Comparison of ENCODE assay signal across 8 cellular contexts in the genomic region with DNA sequence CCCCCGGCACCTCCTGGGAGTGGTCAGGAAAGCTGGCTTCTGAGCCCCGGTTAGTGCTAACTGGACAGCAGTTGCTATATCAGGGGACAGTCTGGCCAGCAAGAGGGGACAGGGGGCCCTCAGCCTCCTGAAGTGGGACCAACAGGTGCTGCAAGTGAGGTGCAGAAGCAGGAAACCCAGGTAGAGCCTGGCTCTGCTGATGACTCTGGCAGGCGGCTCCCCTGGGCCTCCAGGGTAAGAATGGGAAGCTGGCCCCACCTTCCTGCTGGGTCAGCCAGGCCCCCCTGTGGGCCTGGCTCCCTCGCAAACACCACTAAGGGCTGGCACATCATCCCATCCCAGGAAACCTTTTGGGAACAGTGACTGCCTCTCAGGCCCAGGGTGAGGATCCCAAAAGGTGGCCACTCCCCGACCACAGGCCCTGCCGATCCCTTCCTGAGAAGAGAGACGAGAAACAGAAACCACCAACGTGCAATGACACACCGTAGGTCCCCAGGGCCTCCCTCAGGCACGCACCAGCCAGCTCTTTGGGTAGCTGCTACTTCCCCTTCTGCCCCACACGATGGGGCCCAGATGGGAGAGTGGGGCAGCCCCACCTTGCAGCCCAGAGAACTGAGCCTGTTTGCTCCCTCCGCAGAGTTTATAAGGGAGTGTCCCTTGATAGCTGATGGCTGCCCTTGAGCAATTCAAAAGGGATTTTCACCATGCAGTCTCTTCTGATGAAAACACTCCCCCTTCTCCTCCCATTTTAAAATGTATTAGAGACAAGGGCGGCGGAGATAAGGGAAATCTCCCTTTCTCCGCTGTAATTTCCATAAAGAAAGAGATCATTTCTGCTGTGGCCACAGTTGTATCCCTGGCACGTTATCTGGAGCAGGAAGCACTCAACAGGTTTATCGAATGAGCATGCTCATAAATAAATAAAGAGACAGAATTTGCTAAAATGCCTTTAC.
DNase-seq lines count a peak whose midpoint lies in the region; ATAC-seq and TF ChIP-seq lines count a peak whose summit lies in the region.

No MANE protein-coding gene starts in this region.

- peak overlapping the region; percentile 5; the same call in 1 of the 2 replicates for H3K4me3 ChIP-seq in SJCRH30
- peak overlapping the region in 7 of 10 donors; percentile 2 to 33 (median 28) for H3K4me3 ChIP-seq in heart right ventricle

- 12 to 13% methylated on average over 17 of the region's 17 CpGs for WGBS in heart right ventricle, 2 donors

- TF ChIP-seq CTCF in heart right ventricle (IDR thresholded peaks at IDR 0.05) = no peak

- H3K27me3 ChIP-seq in SJCRH30 = no peaks in the 10 kb centered on the region
- H3K27me3 ChIP-seq in heart right ventricle = no peaks in the 10 kb centered on the region

- H3K4me1 ChIP-seq in SJCRH30 (peaks cover 23% of the 10 kb centered on the region), heart right ventricle (peaks cover 12 to 91% (median 57%) of the 10 kb centered on the region in 9 donors)

- ATAC-seq in HG03108 (IDR thresholded peaks at IDR 0.05; ENCODE audit: unreplicated experiment) = peak; percentile 77
- peak; percentile 13 to 67 (median 57) for ATAC-seq in heart right ventricle

- H3K36me3 ChIP-seq in SJCRH30 = 0 out of 2 replicates have a peak, but pooled peaks cover 5% of the 10 kb centered on the region
- H3K36me3 ChIP-seq in heart right ventricle = peaks cover 0 to 45% (median 0%) of the 10 kb centered on the region in 9 donors

- H3K27ac ChIP-seq in SJCRH30 = peak overlapping the region; percentile 5; the same call in 1 of the 2 replicates
- peak overlapping the region; percentile 13 to 88 (median 64) for H3K27ac ChIP-seq in heart right ventricle

- H3K9me3 ChIP-seq in SJCRH30 (replicated peaks) (no peaks in the 10 kb centered on the region), heart right ventricle (no peaks in the 10 kb centered on the region)

- intact Hi-C loops in heart right ventricle (cut with DNase I) = loop anchor here in 2 of 10 donors (2.0 to 5.0 kb wide), 2 partner anchors 36 to 78 kb away; partner anchors contain the start of gene STK10 (in 1 of the 2)

- DNase-seq in NK-92 treated with Interleukin-12 subunit alpha and Interleukin-12 subunit beta, amount 100 ng/mL, for 24 hours (lab: John Stamatoyannopoulos, UW) = peak; percentile 79
- DNase-seq in NK-92 (lab: John Stamatoyannopoulos, UW; ENCODE audit: unreplicated experiment) (no peak), SJCRH30 (peak; percentile 40 to 57), activated gamma-delta T cell (lab: John Stamatoyannopoulos, UW) (peak; percentile 30), heart right ventricle (no peak), NCI-H2196 treated with DMSO at 0.1 percent for 48 hours (lab: John Stamatoyannopoulos, UW; ENCODE audit: unreplicated experiment) (no peak)
- peak; percentile 85 for DNase-seq in stimulated activated CD4-positive, alpha-beta T cell treated with anti-CD3 and anti-CD28 coated beads, Interleukin-4, amount 100 ng/mL, for 1 hour

Comparison
In these comparisons a context has a peak if more than half of its experiments do, and no peak if none do; other contexts are left out.
1. DNase-seq: peak in NK-92 treated with Interleukin-12 subunit alpha and Interleukin-12 subunit beta, amount 100 ng/mL, for 24 hours (single experiment), SJCRH30 (2 of 2), activated gamma-delta T cell (single experiment) and stimulated activated CD4-positive, alpha-beta T cell treated with anti-CD3 and anti-CD28 coated beads, Interleukin-4, amount 100 ng/mL, for 1 hour (single experiment); none in NK-92 (single experiment), heart right ventricle (0 of 2) and NCI-H2196 treated with DMSO at 0.1 percent for 48 hours (single experiment).